In genomic region chr3:46737320-46737719, GRCh38 we compare ENCODE assay signal across 18 cellular contexts. TPM values are rescaled to one million over a fixed set of nuclear protein-coding genes. Genes with fewer than 3 reads are reported as not detected.
"Had no signal": no experiment of that assay in that cellular context is flagged by ENCODE, and none has a peak within 500 bp of the region (broad histone marks: within the 10 kb centered on the region; RNA-seq: fewer than 3 reads in every experiment).

No MANE protein-coding gene starts in this region.

- H3K27ac Mint-ChIP-seq: activated CD8-positive, alpha-beta T cell treated with anti-CD3 and anti-CD28 coated beads for 36 hours; activated naive CD8-positive, alpha-beta T cell treated with anti-CD3 and anti-CD28 coated beads, Interleukin-2, amount 10 ng/mL, durations not matched to agents 7 days and 5 days; mesothelial cell of epicardium; neural progenitor cell; stimulated activated effector memory CD8-positive, alpha-beta T cell treated with anti-CD3 and anti-CD28 coated beads, Interleukin-12 subunit alpha, Interleukin-12 subunit beta, amount 100 ng/mL, for 72 hours had no signal

- H3K27ac ChIP-seq: neural progenitor cell, parathyroid adenoma, tibial nerve had no signal

- H3K4me1 ChIP-seq: neural progenitor cell, parathyroid adenoma, tibial nerve had no signal

- H3K4me3 ChIP-seq: neural progenitor cell, tibial nerve had no signal

- H3K4me1 Mint-ChIP-seq: activated naive CD8-positive, alpha-beta T cell treated with anti-CD3 and anti-CD28 coated beads, Interleukin-2, amount 10 ng/mL, durations not matched to agents 7 days and 5 days; mesothelial cell of epicardium; neural progenitor cell; stimulated activated effector memory CD8-positive, alpha-beta T cell treated with anti-CD3 and anti-CD28 coated beads, Interleukin-12 subunit alpha, Interleukin-12 subunit beta, amount 100 ng/mL, for 72 hours had no signal

- H3K36me3 ChIP-seq: neural progenitor cell, tibial nerve had no signal

- ATAC-seq: activated CD8-positive, alpha-beta T cell treated with anti-CD3 and anti-CD28 coated beads for 36 hours had no signal

- DNase-seq: activated CD8-positive, alpha-beta memory T cell treated with anti-CD3 and anti-CD28 coated beads, Interleukin-2, amount 50 U/mL, for 4 hours; activated CD8-positive, alpha-beta T cell treated with anti-CD3 and anti-CD28 coated beads for 36 hours; activated naive CD8-positive, alpha-beta T cell treated with anti-CD3 and anti-CD28 coated beads, Interleukin-2, amount 10 ng/mL, durations not matched to agents 7 days and 5 days; caudate nucleus; cortex of kidney; effector CD8-positive, alpha-beta T cell; retina; small intestine; T-helper 9 cell had no signal

- H3K4me3 Mint-ChIP-seq: activated CD8-positive, alpha-beta T cell treated with anti-CD3 and anti-CD28 coated beads for 36 hours; activated naive CD8-positive, alpha-beta T cell treated with anti-CD3 and anti-CD28 coated beads, Interleukin-2, amount 10 ng/mL, durations not matched to agents 7 days and 5 days; mesothelial cell of epicardium; neural progenitor cell; stimulated activated effector memory CD8-positive, alpha-beta T cell treated with anti-CD3 and anti-CD28 coated beads, Interleukin-12 subunit alpha, Interleukin-12 subunit beta, amount 100 ng/mL, for 72 hours had no signal

- H3K9me3 Mint-ChIP-seq: activated CD8-positive, alpha-beta T cell treated with anti-CD3 and anti-CD28 coated beads for 36 hours; activated naive CD8-positive, alpha-beta T cell treated with anti-CD3 and anti-CD28 coated beads, Interleukin-2, amount 10 ng/mL, durations not matched to agents 7 days and 5 days; neural progenitor cell; stimulated activated effector memory CD8-positive, alpha-beta T cell treated with anti-CD3 and anti-CD28 coated beads, Interleukin-12 subunit alpha, Interleukin-12 subunit beta, amount 100 ng/mL, for 72 hours had no signal

- H3K27me3 ChIP-seq: neural progenitor cell, tibial nerve had no signal

- H3K36me3 Mint-ChIP-seq: activated naive CD8-positive, alpha-beta T cell treated with anti-CD3 and anti-CD28 coated beads, Interleukin-2, amount 10 ng/mL, durations not matched to agents 7 days and 5 days; neural progenitor cell; stimulated activated effector memory CD8-positive, alpha-beta T cell treated with anti-CD3 and anti-CD28 coated beads, Interleukin-12 subunit alpha, Interleukin-12 subunit beta, amount 100 ng/mL, for 72 hours had no signal

RNA-seq across cellular contexts. Expression of gene PRSS50, which starts 19.7 kb away (rescaled TPM):
- total RNA-seq: activated CD8-positive, alpha-beta T cell treated with anti-CD3 and anti-CD28 coated beads for 36 hours; activated naive CD8-positive, alpha-beta T cell treated with anti-CD3 and anti-CD28 coated beads, Interleukin-2, amount 10 ng/mL, durations not matched to agents 7 days and 5 days; astrocyte; fibroblast of lung; frontal cortex had no signal
- polyA plus RNA-seq: fibroblast of lung, keratinocyte had no signal
